8 cellular contexts compared by ENCODE assay signal in the genomic region with DNA sequence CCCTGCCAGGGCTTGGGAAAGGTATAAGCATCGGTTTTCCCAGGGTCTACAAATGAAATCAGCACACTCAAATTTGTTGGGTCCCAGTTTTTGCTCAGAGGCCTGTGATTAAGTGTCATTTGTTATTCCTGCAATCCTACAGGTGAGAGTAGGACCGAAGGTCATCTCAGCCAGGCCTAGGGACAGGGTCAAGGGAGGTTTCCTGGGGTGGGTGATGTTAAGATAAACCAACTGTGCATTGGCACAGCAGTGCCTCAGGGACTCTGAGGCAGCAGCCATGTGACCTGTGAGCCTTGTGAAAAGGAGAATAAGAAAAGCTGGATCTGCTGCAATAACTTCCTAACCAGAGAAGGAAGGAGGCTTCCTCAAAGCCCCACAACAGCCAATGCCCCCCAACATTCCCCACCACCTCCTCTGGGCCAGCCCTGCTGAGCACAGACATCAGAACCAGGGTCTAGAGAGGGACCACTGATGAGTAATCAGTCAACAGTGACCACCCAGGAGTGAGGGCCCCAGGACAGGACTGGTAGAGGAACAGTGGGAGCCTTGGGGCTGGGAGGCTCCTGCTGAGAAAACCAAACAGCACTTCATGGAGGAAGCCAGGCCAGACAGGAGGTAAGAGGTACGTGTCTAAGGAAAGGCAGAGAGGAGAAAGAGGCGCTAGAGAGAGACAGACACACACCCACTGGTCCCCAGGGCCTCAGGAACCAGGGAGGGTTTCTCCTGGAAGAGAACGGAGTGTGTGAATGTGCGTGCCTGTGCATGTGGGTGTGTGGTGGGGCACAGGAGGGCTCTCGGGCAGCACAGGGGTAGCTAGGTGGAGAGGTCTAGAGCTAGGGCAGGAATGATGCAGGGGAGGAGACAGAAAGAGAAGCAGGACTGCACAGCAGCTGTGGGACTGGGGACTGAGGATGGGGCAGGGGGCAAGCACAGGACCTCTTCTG.
DNase-seq lines count a peak whose midpoint lies in the region; ATAC-seq and TF ChIP-seq lines count a peak whose summit lies in the region.
"Had no signal": no experiment of that assay in that cellular context is flagged by ENCODE, and none has a peak within 500 bp of the region (broad histone marks: within the 10 kb centered on the region; RNA-seq: fewer than 3 reads in every experiment).

No MANE protein-coding gene starts in this region.

- peak overlapping the region; percentile 56 for H3K4me3 Mint-ChIP-seq in central memory CD8-positive, alpha-beta T cell
- no peak overlapping the region for H3K4me3 Mint-ChIP-seq in osteocyte (ENCODE audit: unreplicated experiment)

- no peak overlapping the region for H3K4me3 ChIP-seq in stomach

- no peaks in the 10 kb centered on the region for H3K27me3 Mint-ChIP-seq in central memory CD8-positive, alpha-beta T cell
- no peaks in the 10 kb centered on the region for H3K27me3 Mint-ChIP-seq in osteocyte (ENCODE audit: unreplicated experiment)

- no peaks in the 10 kb centered on the region for H3K9me3 ChIP-seq in stomach

- peaks cover 54% of the 10 kb centered on the region for H3K4me1 Mint-ChIP-seq in central memory CD8-positive, alpha-beta T cell
- peaks cover 80% of the 10 kb centered on the region for H3K4me1 Mint-ChIP-seq in osteocyte (ENCODE audit: unreplicated experiment)

- DNase-seq in central memory CD8-positive, alpha-beta T cell (ENCODE audit: low spot score in 2 of 2): no peak
- DNase-seq in osteocyte (ENCODE audit: extremely low spot score, unreplicated experiment) (no peak), SHP77 (lab: John Stamatoyannopoulos, UW) (no peak), stomach (no peak), cortex of kidney (lab: John Stamatoyannopoulos, UW) (no peak)
- DNase-seq: NCI-H446 had no signal

- peaks cover 1% of the 10 kb centered on the region for H3K36me3 Mint-ChIP-seq in central memory CD8-positive, alpha-beta T cell (ENCODE audit: insufficient read depth)
- H3K36me3 Mint-ChIP-seq in osteocyte (ENCODE audit: unreplicated experiment): no peaks in the 10 kb centered on the region

- intact Hi-C loops in stomach (cut with DNase I; ENCODE audit: low total_unique reads): no loop called here

- H3K27ac Mint-ChIP-seq in central memory CD8-positive, alpha-beta T cell (ENCODE audit: low read depth): peak overlapping the region; percentile 94
- peak overlapping the region; percentile 70 for H3K27ac Mint-ChIP-seq in osteocyte (ENCODE audit: unreplicated experiment)

- ATAC-seq in HG02943 (IDR thresholded peaks at IDR 0.05; ENCODE audit: low read depth, unreplicated experiment): peak; percentile 16
- no peak for ATAC-seq in central memory CD8-positive, alpha-beta T cell (replicated peaks; ENCODE audit: extremely low read depth, poor library complexity, severe bottlenecking)

- TF ChIP-seq CTCF in GM12873 (IDR thresholded peaks at IDR 0.05; ENCODE audit: insufficient read depth, low read depth, low read length, missing control alignments) (peak; percentile 11), osteocyte (IDR thresholded peaks at IDR 0.05) (no peak), stomach (IDR thresholded peaks at IDR 0.05) (no peak)

- TF ChIP-seq EP300 in stomach (IDR thresholded peaks at IDR 0.05): no peak

- no peaks in the 10 kb centered on the region for H3K27me3 ChIP-seq in stomach

- H3K27ac ChIP-seq in stomach: peak overlapping the region in 2 of 5 donors; percentile 30 to 56

- H3K9me3 Mint-ChIP-seq in central memory CD8-positive, alpha-beta T cell: no peaks in the 10 kb centered on the region
- H3K9me3 Mint-ChIP-seq in osteocyte (ENCODE audit: unreplicated experiment): no peaks in the 10 kb centered on the region

- 80 to 89% (median 83%) methylated on average over 7 of the region's 7 CpGs for WGBS in stomach, 5 donors

- no peaks in the 10 kb centered on the region for H3K36me3 ChIP-seq in stomach

- peaks cover 36 to 74% (median 44%) of the 10 kb centered on the region in 4 donors for H3K4me1 ChIP-seq in stomach

- TF ChIP-seq POLR2A in stomach (IDR thresholded peaks at IDR 0.05): no peak
